1 cellular context compared by ENCODE assay signal in the genomic region with DNA sequence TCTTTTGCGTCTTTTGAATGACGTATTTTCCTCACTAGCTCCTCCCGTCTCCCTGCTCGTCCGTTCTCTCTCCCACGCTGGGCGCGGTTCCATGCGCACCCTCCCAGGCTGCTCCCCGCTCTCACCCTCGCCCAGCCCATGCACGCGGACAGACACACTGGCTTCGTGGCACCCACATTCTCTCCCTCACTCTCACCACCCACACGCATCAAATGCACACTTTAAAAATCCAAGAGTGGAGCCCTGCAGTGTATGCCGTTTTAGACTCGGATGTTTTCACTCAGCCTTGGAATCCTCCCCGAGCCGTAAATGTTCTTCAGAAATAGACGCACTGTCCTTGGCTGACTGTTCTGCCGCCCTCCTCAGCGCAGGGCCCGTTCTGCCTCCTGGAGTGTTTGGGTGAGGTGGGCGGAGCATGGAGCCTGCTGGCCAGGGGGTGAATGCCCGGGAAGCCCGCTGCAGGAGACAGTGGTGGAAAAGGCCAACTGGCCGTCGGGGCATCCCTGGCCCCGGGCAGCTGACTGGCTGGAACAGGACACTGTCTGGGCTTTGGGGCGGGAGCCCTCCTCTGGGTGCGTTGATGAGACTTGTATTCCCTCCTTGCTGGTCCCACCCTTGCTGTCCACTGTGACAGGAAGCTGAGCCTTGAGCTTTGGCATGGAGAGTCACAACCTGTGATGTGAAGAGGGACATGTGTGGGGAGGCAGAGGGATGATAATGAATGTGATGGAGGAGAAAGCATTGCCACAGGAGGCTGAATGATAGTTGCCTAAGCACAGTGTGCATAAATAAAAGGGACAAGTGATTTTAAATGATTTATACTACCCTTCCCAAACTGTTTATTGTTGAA.
TF ChIP-seq lines count a peak whose summit lies in the region.

No MANE protein-coding gene starts in this region.

TF ChIP-seq in K562, 482 proteins besides CTCF, POLR2A, EP300 and RAD21:
- TF ChIP-seq ERF (CRISPR knock-in tag; IDR thresholded peaks at IDR 0.05): no peak
- no peak for TF ChIP-seq RFX7 (CRISPR knock-in tag; IDR thresholded peaks at IDR 0.05)
- TF ChIP-seq ZKSCAN8 (CRISPR knock-in tag; IDR thresholded peaks at IDR 0.05): no peak
- TF ChIP-seq E2F6 (IDR thresholded peaks at IDR 0.05; ENCODE audit: borderline replicate concordance in 1 of 2, extremely low read depth in 1 of 2, insufficient read depth in 1 of 2, insufficient read length in 1 of 2, low read depth in 1 of 2, low read length in 1 of 2, poor library complexity in 1 of 2, severe bottlenecking in 1 of 2): peak in 1 of 2 experiments; percentile 24
- TF ChIP-seq ELF4 (CRISPR knock-in tag; IDR thresholded peaks at IDR 0.05): no peak
- TF ChIP-seq ARNT (IDR thresholded peaks at IDR 0.05): no peak
- TF ChIP-seq IFI16 (CRISPR knock-in tag; IDR thresholded peaks at IDR 0.05): no peak
